ENCODE assay signal across 8 cellular contexts in the genomic region with DNA sequence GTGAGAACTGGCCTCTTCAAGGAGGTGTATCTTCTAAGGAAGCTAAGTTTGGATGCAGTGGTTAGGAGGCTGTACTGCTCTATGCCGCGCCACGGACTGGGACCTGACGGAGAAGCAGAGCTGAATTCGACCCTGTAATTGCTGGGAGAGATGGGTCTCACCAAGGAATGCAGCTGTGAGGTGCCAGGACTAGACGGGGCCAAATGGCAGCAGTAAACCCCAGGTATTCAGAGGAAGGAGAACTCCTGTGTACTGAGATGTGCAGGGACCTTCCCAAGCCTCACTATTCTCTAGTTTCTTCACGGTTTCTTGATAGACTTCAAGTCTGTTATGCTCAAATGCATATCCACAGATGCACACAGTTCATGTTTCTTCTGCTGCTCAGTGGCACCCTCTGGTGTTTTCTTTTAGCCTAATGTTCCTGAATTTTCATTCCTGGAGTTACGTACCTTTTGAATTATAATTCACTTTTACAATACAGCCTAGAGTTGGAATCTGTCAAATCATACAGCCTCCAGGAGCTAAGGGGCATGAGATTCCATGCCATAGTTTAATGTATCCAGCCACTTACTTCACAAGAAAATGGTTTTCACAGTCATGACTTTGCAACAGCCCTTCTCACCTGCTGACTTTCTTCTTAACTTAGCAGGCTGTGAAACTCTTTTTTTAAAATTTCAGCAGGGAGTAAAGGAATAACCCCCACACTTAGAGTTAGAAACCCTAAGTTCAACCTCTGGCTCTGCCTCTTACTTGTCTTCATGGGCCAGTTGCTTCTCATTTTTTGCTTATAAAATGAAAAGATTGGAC.
DNase-seq lines count a peak whose midpoint lies in the region; ATAC-seq, FAIRE-seq and TF ChIP-seq lines count a peak whose summit lies in the region.

No MANE protein-coding gene starts in this region.

- no peak overlapping the region for H3K27ac Mint-ChIP-seq in endothelial cell (ENCODE audit: unreplicated experiment)

- no peaks in the 10 kb centered on the region for H3K36me3 ChIP-seq in pancreas

- no peak for FAIRE-seq in pancreas (lab: Jason Lieb, UNC)

- H3K9me3 Mint-ChIP-seq in endothelial cell (ENCODE audit: unreplicated experiment): no peaks in the 10 kb centered on the region

- H3K27me3 ChIP-seq in pancreas: no peaks in the 10 kb centered on the region

- H3K36me3 Mint-ChIP-seq in endothelial cell (ENCODE audit: low read depth, unreplicated experiment): no peaks in the 10 kb centered on the region

- no peaks in the 10 kb centered on the region for H3K9me3 ChIP-seq in pancreas

- H3K27ac ChIP-seq in pancreas: no peak overlapping the region

- no peaks in the 10 kb centered on the region for H3K4me1 ChIP-seq in pancreas

- ATAC-seq in pancreas (peak in 3 of 4 donors; percentile 43 to 71 (median 53)), GM19397 (IDR thresholded peaks at IDR 0.05; ENCODE audit: unreplicated experiment) (no peak), HG02759 (IDR thresholded peaks at IDR 0.05; ENCODE audit: unreplicated experiment) (no peak)

- 38 to 49% methylated on average over 8 of the region's 8 CpGs for WGBS in pancreas, 2 donors

- DNase-seq in NCI-H2227 (lab: John Stamatoyannopoulos, UW; ENCODE audit: unreplicated experiment) (peak; percentile 42), NCI-H2227 treated with DMSO at 0.1 percent for 48 hours (lab: John Stamatoyannopoulos, UW) (no peak), NCI-H748 (lab: John Stamatoyannopoulos, UW; ENCODE audit: unreplicated experiment) (peak; percentile 16), endothelial cell (ENCODE audit: low spot score) (no peak), pancreas (no peak), NK-92 (lab: John Stamatoyannopoulos, UW; ENCODE audit: unreplicated experiment) (no peak)

- peak; percentile 29 for TF ChIP-seq CTCF in endothelial cell (IDR thresholded peaks at IDR 0.05; ENCODE audit: unreplicated experiment)
- TF ChIP-seq CTCF in pancreas (IDR thresholded peaks at IDR 0.05): peak in 3 of 4 donors; percentile 7 to 40 (median 39)

- H3K27me3 Mint-ChIP-seq in endothelial cell (ENCODE audit: unreplicated experiment): no peaks in the 10 kb centered on the region

- H3K4me1 Mint-ChIP-seq in endothelial cell (ENCODE audit: unreplicated experiment): no peaks in the 10 kb centered on the region

- intact Hi-C loops in pancreas (cut with DNase I): no loop called here

- H3K4me3 ChIP-seq in pancreas: no peak overlapping the region

- no peak overlapping the region for H3K4me3 Mint-ChIP-seq in endothelial cell (ENCODE audit: unreplicated experiment)

Comparison
In these comparisons a context has a peak if more than half of its experiments do, and no peak if none do; other contexts are left out.
1. DNase-seq: peak in NCI-H2227 (single experiment) and NCI-H748 (single experiment); none in NCI-H2227 treated with DMSO at 0.1 percent for 48 hours (single experiment), endothelial cell (single experiment), pancreas (0 of 6) and NK-92 (single experiment).
2. ATAC-seq: peak in pancreas (3 of 4); none in GM19397 (single experiment) and HG02759 (single experiment).